ENCODE assay signal across 25 cellular contexts in genomic region chr2:215850380-215850779, GRCh38.
A peak's percentile ranks its signal among the peaks of the same experiment; 100 is the strongest.
DNase-seq lines count a peak whose midpoint lies in the region; ATAC-seq and TF ChIP-seq lines count a peak whose summit lies in the region.
"Had no signal": no experiment of that assay in that cellular context is flagged by ENCODE, and none has a peak within 500 bp of the region (broad histone marks: within the 10 kb centered on the region; RNA-seq: fewer than 3 reads in every experiment).

No MANE protein-coding gene starts in this region.

- H3K9me3 ChIP-seq in breast epithelium (no peaks in the 10 kb centered on the region), gastroesophageal sphincter (no peaks in the 10 kb centered on the region), osteoblast (ENCODE audit: low read depth, low read length) (no peaks in the 10 kb centered on the region)

- no peaks in the 10 kb centered on the region for H4K20me1 ChIP-seq in osteoblast (ENCODE audit: insufficient read depth, low read length)

- H3K79me2 ChIP-seq in osteoblast (ENCODE audit: insufficient read depth, low read length), result no peaks in the 10 kb centered on the region

- TF ChIP-seq EP300 in gastroesophageal sphincter (IDR thresholded peaks at IDR 0.05), result no peak

- H3K36me3 ChIP-seq in breast epithelium, result no peaks in the 10 kb centered on the region
- H3K36me3 ChIP-seq in gastroesophageal sphincter, result no peaks in the 10 kb centered on the region
- no peaks in the 10 kb centered on the region for H3K36me3 ChIP-seq in osteoblast (ENCODE audit: insufficient read depth, low read length)

- no peaks in the 10 kb centered on the region for H3K4me1 ChIP-seq in breast epithelium
- H3K4me1 ChIP-seq in gastroesophageal sphincter, result peaks cover 3 to 38% (median 5%) of the 10 kb centered on the region in 3 donors
- peaks cover 23% of the 10 kb centered on the region for H3K4me1 ChIP-seq in osteoblast (ENCODE audit: insufficient read depth, low read length)

- no TSS peak for BruUV-seq in MCF 10A (replicated peaks; lab: Mats Ljungman, UMichigan)

- H2AFZ ChIP-seq in osteoblast (ENCODE audit: low read length), result peak overlapping the region; percentile 35

- no peaks in the 10 kb centered on the region for H3K36me3 Mint-ChIP-seq in MCF 10A (ENCODE audit: insufficient read depth, unreplicated experiment)
- H3K36me3 Mint-ChIP-seq: mesothelial cell of epicardium; naive thymus-derived CD4-positive, alpha-beta T cell had no signal

- ATAC-seq in gastroesophageal sphincter (no peak), HG03354 (IDR thresholded peaks at IDR 0.05; ENCODE audit: poor library complexity, severe bottlenecking, unreplicated experiment) (no peak)
- ATAC-seq: activated CD4-positive, alpha-beta T cell treated with anti-CD3 and anti-CD28 coated beads for 36 hours; esophagus mucosa; HCT116; left lobe of liver; naive thymus-derived CD4-positive, alpha-beta T cell; T-helper 17 cell had no signal

- H3K27me3 Mint-ChIP-seq in MCF 10A (ENCODE audit: insufficient read depth, unreplicated experiment), result no peaks in the 10 kb centered on the region

- no peak overlapping the region for H3K27ac ChIP-seq in breast epithelium
- H3K27ac ChIP-seq in gastroesophageal sphincter, result peak overlapping the region in 3 of 4 donors; percentile 6 to 50 (median 29)
- H3K27ac ChIP-seq in osteoblast (ENCODE audit: low read depth, low read length), result peak overlapping the region; percentile 87
- H3K27ac ChIP-seq: SK-N-MC had no signal

- peaks cover 5% of the 10 kb centered on the region for H3K4me1 Mint-ChIP-seq in MCF 10A (ENCODE audit: insufficient read depth, unreplicated experiment)
- H3K4me1 Mint-ChIP-seq: mesothelial cell of epicardium, T-helper 17 cell had no signal

- no peak for TF ChIP-seq CTCF in MCF 10A (IDR thresholded peaks at IDR 0.05; ENCODE audit: unreplicated experiment)
- no peak for TF ChIP-seq CTCF in breast epithelium (IDR thresholded peaks at IDR 0.05)
- no peak for TF ChIP-seq CTCF in gastroesophageal sphincter (IDR thresholded peaks at IDR 0.05)
- TF ChIP-seq CTCF in osteoblast (IDR thresholded peaks at IDR 0.05; ENCODE audit: extremely low read depth, low read depth, low read length), result no peak

- no peak overlapping the region for H3K4me3 Mint-ChIP-seq in MCF 10A (ENCODE audit: unreplicated experiment)
- H3K4me3 Mint-ChIP-seq: activated CD4-positive, alpha-beta T cell treated with anti-CD3 and anti-CD28 coated beads for 36 hours; mesothelial cell of epicardium; naive thymus-derived CD4-positive, alpha-beta T cell; T-helper 17 cell had no signal

- H3K4me2 ChIP-seq in osteoblast (ENCODE audit: insufficient read depth, low read length), result peak overlapping the region; percentile 44

- intact Hi-C loops in MCF 10A (cut with micrococcal nuclease), result no loop called here
- intact Hi-C loops in breast epithelium (cut with DNase I; ENCODE audit: low total_unique reads), result no loop called here

- CTCF ChIA-PET in MCF 10A (lab: Yijun Ruan, JAX), result interaction anchor here (0.6 kb wide), 2 partner anchors 306 to 406 kb away, joined by 3 read pairs; no protein-coding TSS in a partner anchor

- DNase-seq in MCF 10A (ENCODE audit: unreplicated experiment) (no peak), breast epithelium (ENCODE audit: low spot score in 2 of 2) (no peak), osteoblast (ENCODE audit: insufficient read length, low spot score, missing footprints) (no peak), anterior cingulate cortex (lab: John Stamatoyannopoulos, UW) (no peak), NCI-H2171 (lab: John Stamatoyannopoulos, UW) (no peak), cerebellum (ENCODE audit: low spot score) (no peak)
- DNase-seq: 8988T; activated CD4-positive, alpha-beta T cell treated with anti-CD3 and anti-CD28 coated beads for 36 hours; activated CD8-positive, alpha-beta memory T cell treated with anti-CD3 and anti-CD28 coated beads for 24 hours; activated effector memory CD4-positive, alpha-beta T cell treated with Interleukin-2 at 50 U/mL for 16 hours; Calu3; KBM-7; MM.1S; naive thymus-derived CD4-positive, alpha-beta T cell; NCI-H2029; NCI-H69; stimulated activated CD4-positive, alpha-beta T cell treated with anti-CD3 and anti-CD28 coated beads, Interleukin-2, amount 100 ng/mL, for 48 hours; T-helper 17 cell had no signal

- POLR2A ChIA-PET in MCF 10A (lab: Yijun Ruan, JAX), result interaction anchor here (0.7 kb wide), 1 partner anchor 562 kb away, joined by 3 read pairs; no protein-coding TSS in a partner anchor

- no peak overlapping the region for H3K4me3 ChIP-seq in breast epithelium
- H3K4me3 ChIP-seq in gastroesophageal sphincter, result no peak overlapping the region
- H3K4me3 ChIP-seq in osteoblast (ENCODE audit: insufficient read depth, low read length), result no peak overlapping the region
- H3K4me3 ChIP-seq: SK-N-MC had no signal

- TF ChIP-seq POLR2A in breast epithelium (IDR thresholded peaks at IDR 0.05), result no peak
- no peak for TF ChIP-seq POLR2A in gastroesophageal sphincter (IDR thresholded peaks at IDR 0.05)

- no peaks in the 10 kb centered on the region for H3K27me3 ChIP-seq in breast epithelium
- H3K27me3 ChIP-seq in gastroesophageal sphincter, result no peaks in the 10 kb centered on the region
- H3K27me3 ChIP-seq in osteoblast (ENCODE audit: insufficient read depth, low read length), result no peaks in the 10 kb centered on the region

- H3K9me3 Mint-ChIP-seq in MCF 10A (ENCODE audit: unreplicated experiment), result peaks cover 7% of the 10 kb centered on the region

- WGBS in gastroesophageal sphincter (ENCODE audit: low coverage in 1 of 2), 2 donors, result 43 to 65% methylated on average over 3 to 4 of the region's 4 CpGs

- peak overlapping the region; percentile 17 for H3K27ac Mint-ChIP-seq in MCF 10A (ENCODE audit: low read depth, unreplicated experiment)
- H3K27ac Mint-ChIP-seq: activated CD4-positive, alpha-beta T cell treated with anti-CD3 and anti-CD28 coated beads for 36 hours; mesothelial cell of epicardium; naive thymus-derived CD4-positive, alpha-beta T cell; T-helper 17 cell had no signal

Comparison
In these comparisons a context has a peak if more than half of its experiments do, and no peak if none do; other contexts are left out.
1. H3K27ac ChIP-seq: peak in gastroesophageal sphincter (3 of 4) and osteoblast (single experiment); none in breast epithelium (0 of 2).